Comparison of ENCODE assay signal across 20 cellular contexts in genomic region chr5:36584009-36584875, GRCh38. TPM values are rescaled to one million over a fixed set of nuclear protein-coding genes. Genes with fewer than 3 reads are reported as not detected.
"Had no signal": no experiment of that assay in that cellular context is flagged by ENCODE, and none has a peak within 500 bp of the region (broad histone marks: within the 10 kb centered on the region; RNA-seq: fewer than 3 reads in every experiment).

No MANE protein-coding gene starts in this region.

- H3K36me3 ChIP-seq: esophagus muscularis mucosa, stomach, tibial artery, vagina had no signal

- ATAC-seq: activated naive CD8-positive, alpha-beta T cell treated with anti-CD3 and anti-CD28 coated beads, Interleukin-2, amount 50 U/mL, for 24 hours; activated T-cell treated with anti-CD3 and anti-CD28 coated beads, Interleukin-2, amount 50 U/mL, for 4 hours; natural killer cell treated with Interleukin-12 subunit alpha and Interleukin-12 subunit beta and Interleukin-15 and Interleukin-18, amount 100 ng/mL, for 72 hours; SK-N-SH treated with all-trans-retinoic acid at 6 μM for 48 hours; T-cell had no signal

- H3K9me3 Mint-ChIP-seq: activated CD4-positive, alpha-beta T cell treated with anti-CD3 and anti-CD28 coated beads, Interleukin-2, amount 10 ng/mL, durations not matched to agents 7 days and 5 days; activated naive CD4-positive, alpha-beta T cell treated with anti-CD3 and anti-CD28 coated beads, Interleukin-2, amount 10 ng/mL, durations not matched to agents 7 days and 5 days; activated naive CD8-positive, alpha-beta T cell treated with anti-CD3 and anti-CD28 coated beads, Interleukin-2, amount 50 U/mL, for 24 hours; activated T-cell treated with anti-CD3 and anti-CD28 coated beads, Interleukin-2, amount 50 U/mL, for 4 hours; natural killer cell treated with Interleukin-12 subunit alpha and Interleukin-12 subunit beta and Interleukin-15 and Interleukin-18, amount 100 ng/mL, for 72 hours had no signal

- H3K4me3 ChIP-seq: esophagus muscularis mucosa, stomach, tibial artery, vagina had no signal

- FAIRE-seq: endothelial cell of umbilical vein had no signal

- H3K4me1 Mint-ChIP-seq: activated CD4-positive, alpha-beta T cell treated with anti-CD3 and anti-CD28 coated beads, Interleukin-2, amount 10 ng/mL, durations not matched to agents 7 days and 5 days; activated naive CD4-positive, alpha-beta T cell treated with anti-CD3 and anti-CD28 coated beads, Interleukin-2, amount 10 ng/mL, durations not matched to agents 7 days and 5 days; immature natural killer cell; T-cell had no signal

- H3K27ac ChIP-seq: esophagus muscularis mucosa, stomach, tibial artery, vagina had no signal

- H3K9me3 ChIP-seq: esophagus muscularis mucosa, stomach, tibial artery, vagina had no signal

- H3K27ac Mint-ChIP-seq: activated CD4-positive, alpha-beta T cell treated with anti-CD3 and anti-CD28 coated beads, Interleukin-2, amount 10 ng/mL, durations not matched to agents 7 days and 5 days; activated naive CD4-positive, alpha-beta T cell treated with anti-CD3 and anti-CD28 coated beads, Interleukin-2, amount 10 ng/mL, durations not matched to agents 7 days and 5 days; activated naive CD8-positive, alpha-beta T cell treated with anti-CD3 and anti-CD28 coated beads, Interleukin-2, amount 50 U/mL, for 24 hours; immature natural killer cell; natural killer cell treated with Interleukin-12 subunit alpha and Interleukin-12 subunit beta and Interleukin-15 and Interleukin-18, amount 100 ng/mL, for 72 hours; T-cell had no signal

- H3K27me3 ChIP-seq: esophagus muscularis mucosa, stomach, tibial artery, vagina had no signal

- H3K36me3 Mint-ChIP-seq: activated naive CD4-positive, alpha-beta T cell treated with anti-CD3 and anti-CD28 coated beads, Interleukin-2, amount 10 ng/mL, durations not matched to agents 7 days and 5 days; immature natural killer cell; natural killer cell treated with Interleukin-12 subunit alpha and Interleukin-12 subunit beta and Interleukin-15 and Interleukin-18, amount 100 ng/mL, for 72 hours; T-cell had no signal

- H3K4me3 Mint-ChIP-seq: activated CD4-positive, alpha-beta T cell treated with anti-CD3 and anti-CD28 coated beads, Interleukin-2, amount 10 ng/mL, durations not matched to agents 7 days and 5 days; activated naive CD4-positive, alpha-beta T cell treated with anti-CD3 and anti-CD28 coated beads, Interleukin-2, amount 10 ng/mL, durations not matched to agents 7 days and 5 days; activated naive CD8-positive, alpha-beta T cell treated with anti-CD3 and anti-CD28 coated beads, Interleukin-2, amount 50 U/mL, for 24 hours; activated T-cell treated with anti-CD3 and anti-CD28 coated beads, Interleukin-2, amount 50 U/mL, for 4 hours; immature natural killer cell; natural killer cell treated with Interleukin-12 subunit alpha and Interleukin-12 subunit beta and Interleukin-15 and Interleukin-18, amount 100 ng/mL, for 72 hours; T-cell had no signal

- H3K4me1 ChIP-seq: esophagus muscularis mucosa, stomach, tibial artery, vagina had no signal

- DNase-seq: activated CD4-positive, alpha-beta T cell treated with anti-CD3 and anti-CD28 coated beads, Interleukin-2, amount 10 ng/mL, durations not matched to agents 7 days and 5 days; activated CD8-positive, alpha-beta memory T cell treated with anti-CD3 and anti-CD28 coated beads, Interleukin-2, amount 50 U/mL, for 4 hours; activated naive CD4-positive, alpha-beta T cell treated with anti-CD3 and anti-CD28 coated beads, Interleukin-2, amount 10 ng/mL, durations not matched to agents 7 days and 5 days; activated naive CD8-positive, alpha-beta T cell treated with anti-CD3 and anti-CD28 coated beads, Interleukin-2, amount 50 U/mL, for 24 hours; activated T-cell treated with anti-CD3 and anti-CD28 coated beads, Interleukin-2, amount 50 U/mL, for 4 hours; aorta; cerebellar nuclear complex; effector CD8-positive, alpha-beta T cell; immature natural killer cell; kidney glomerular epithelial cell; mesendoderm; occipital lobe; stomach; T-cell; tibial artery had no signal

- H3K27me3 Mint-ChIP-seq: activated naive CD4-positive, alpha-beta T cell treated with anti-CD3 and anti-CD28 coated beads, Interleukin-2, amount 10 ng/mL, durations not matched to agents 7 days and 5 days had no signal

RNA-seq across cellular contexts. Expression of gene SLC1A3, which starts 22.2 kb away (rescaled TPM):
- total RNA-seq: activated CD4-positive, alpha-beta T cell treated with anti-CD3 and anti-CD28 coated beads, Interleukin-2, amount 10 ng/mL, durations not matched to agents 7 days and 5 days; endothelial cell of umbilical vein had no signal
